ENCODE assay signal across 11 cellular contexts in the genomic region with DNA sequence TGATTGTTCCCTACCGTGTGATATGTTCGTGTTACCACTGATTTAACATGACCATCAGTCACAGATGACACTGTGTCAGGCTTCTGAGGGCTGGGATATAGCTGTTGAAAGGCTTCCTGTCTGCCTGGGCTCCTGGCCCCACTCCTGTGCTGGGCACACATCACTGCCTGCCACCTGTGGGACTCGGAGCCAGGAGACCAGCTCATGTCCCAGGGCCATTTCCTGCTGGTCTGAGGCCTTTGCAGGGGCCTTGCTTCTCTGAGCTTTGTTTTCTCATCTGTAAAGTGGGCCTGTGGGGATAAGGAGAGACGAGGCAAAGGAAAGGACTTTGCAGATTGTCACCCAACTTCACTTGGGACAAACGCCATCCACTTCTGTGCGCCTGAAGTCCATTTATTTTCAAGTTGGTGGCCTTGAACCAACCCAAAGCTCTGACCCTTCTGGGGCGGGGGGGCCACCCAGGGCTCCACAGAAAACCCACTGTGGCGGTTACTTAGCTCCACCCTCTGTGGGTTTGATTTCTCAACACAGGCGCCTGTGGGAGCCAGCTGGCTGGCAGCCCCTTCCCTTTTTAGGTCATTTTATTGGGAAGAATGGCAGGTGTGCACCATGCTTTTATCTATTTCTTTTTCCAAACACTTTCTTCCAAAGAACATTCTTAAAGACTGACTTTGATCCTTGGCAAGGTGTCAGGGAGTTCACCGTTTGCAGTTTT. TPM values are rescaled to one million over a fixed set of nuclear protein-coding genes. Genes with fewer than 3 reads are reported as not detected.
DNase-seq lines count a peak whose midpoint lies in the region; ATAC-seq and TF ChIP-seq lines count a peak whose summit lies in the region.
"Had no signal": no experiment of that assay in that cellular context is flagged by ENCODE, and none has a peak within 500 bp of the region (broad histone marks: within the 10 kb centered on the region; RNA-seq: fewer than 3 reads in every experiment).

No MANE protein-coding gene starts in this region.

- TF ChIP-seq POLR2A in prostate gland (IDR thresholded peaks at IDR 0.05) = no peak

- no peaks in the 10 kb centered on the region for H3K36me3 ChIP-seq in prostate gland
- H3K36me3 ChIP-seq: thoracic aorta had no signal

- DNase-seq in GM10266 (ENCODE audit: extremely low spot score) (peak; percentile 6), NOMO-1 (lab: John Stamatoyannopoulos, UW; ENCODE audit: unreplicated experiment in 2 of 2) (peak; percentile 66 to 87), fibroblast of peridontal ligament (ENCODE audit: extremely low read depth) (peak; percentile 23), prostate gland (ENCODE audit: low spot score) (peak; percentile 55), DMS53 treated with DMSO at 0.1 percent for 48 hours (lab: John Stamatoyannopoulos, UW; ENCODE audit: unreplicated experiment) (no peak), SK-N-DZ (ENCODE audit: low spot score) (no peak)
- DNase-seq: mesenchymal stem cell; NCI-H1092 treated with DMSO at 0.1 percent for 48 hours; stimulated activated CD4-positive, alpha-beta T cell treated with anti-CD3 and anti-CD28 coated beads, Interleukin-1b, Interleukin-23, amount 100 ng/mL, for 48 hours had no signal

- no peaks in the 10 kb centered on the region for H3K27me3 ChIP-seq in prostate gland (replicated peaks; ENCODE audit: insufficient read depth)

- intact Hi-C loops in prostate gland (cut with DNase I) = no loop called here

- TF ChIP-seq CTCF in GM10266 (IDR thresholded peaks at IDR 0.05; ENCODE audit: control insufficient read depth, insufficient read depth, low read depth, missing control alignments) = no peak
- no peak for TF ChIP-seq CTCF in prostate gland (IDR thresholded peaks at IDR 0.05)

- H3K4me3 ChIP-seq in prostate gland = no peak overlapping the region
- H3K4me3 ChIP-seq: thoracic aorta had no signal

- ATAC-seq in HG02759 (IDR thresholded peaks at IDR 0.05; ENCODE audit: unreplicated experiment) = no peak

- H3K4me1 ChIP-seq in prostate gland (replicated peaks) = no peaks in the 10 kb centered on the region

- H3K9me3 ChIP-seq in prostate gland = no peaks in the 10 kb centered on the region
- H3K9me3 ChIP-seq: thoracic aorta had no signal

- WGBS in prostate gland = 41% methylated on average over 10 of the region's 10 CpGs

- H3K27ac ChIP-seq in prostate gland = no peak overlapping the region
- H3K27ac ChIP-seq: thoracic aorta had no signal

RNA-seq across cellular contexts. Expression of a gene that starts 54.1 kb away (rescaled TPM):
- 1 to 10 TPM; 2.5 to 5.1 TPM for total RNA-seq in prostate gland
- 0.27 TPM in 1 of 2 replicates, not detected in the other for polyA plus RNA-seq in SK-N-DZ (2014; cell fraction: cytosol; rRNA removed)
- 0.04 and 0.22 TPM in 2 replicates for polyA plus RNA-seq in SK-N-DZ (2014; cell fraction: nucleus; rRNA removed)

Comparison
In these comparisons a context has a peak if more than half of its experiments do, and no peak if none do; other contexts are left out.
1. DNase-seq: peak in GM10266 (single experiment), NOMO-1 (2 of 2), fibroblast of peridontal ligament (single experiment) and prostate gland (single experiment); none in DMS53 treated with DMSO at 0.1 percent for 48 hours (single experiment) and SK-N-DZ (single experiment).